Comparison of ENCODE assay signal across 1 cellular context in genomic region chr6:22053385-22053997, GRCh38.
TF ChIP-seq lines count a peak whose summit lies in the region.

No MANE protein-coding gene starts in this region.

TF ChIP-seq in GM12878, 131 proteins besides CTCF, POLR2A, EP300 and RAD21 (continued from another document):
- TF ChIP-seq PKNOX1 (IDR thresholded peaks at IDR 0.05) (no peak), RUNX3 (IDR thresholded peaks at IDR 0.05; ENCODE audit: low read length) (peak; percentile 44), ZNF384 (IDR thresholded peaks at IDR 0.05; ENCODE audit: borderline replicate concordance, low read depth, low read length) (no peak), EED (IDR thresholded peaks at IDR 0.05; ENCODE audit: low read depth) (0 out of 2 replicates have a peak, but pooled peaks have one; percentile 37), POLR2AphosphoS5 (IDR thresholded peaks at IDR 0.05; ENCODE audit: low read length) (no peak), SRF (IDR thresholded peaks at IDR 0.05; ENCODE audit: low read depth in 2 of 2, low read length in 2 of 2) (no peak), NR2F1 (conservative IDR thresholded peaks at IDR 0.05) (no peak), PAX5 (IDR thresholded peaks at IDR 0.05; ENCODE audit: borderline replicate concordance, low read depth, low read length) (no peak), ATF3 (IDR thresholded peaks at IDR 0.05; ENCODE audit: borderline replicate concordance, extremely low read depth, low read depth, low read length) (no peak), IKZF2 (IDR thresholded peaks at IDR 0.05) (peak in 1 of 2 experiments; percentile 12; a peak in 1 of 4 replicates), PML (IDR thresholded peaks at IDR 0.05; ENCODE audit: low read length) (no peak), STAT1 (conservative IDR thresholded peaks at IDR 0.05) (no peak), KDM1A (IDR thresholded peaks at IDR 0.05; ENCODE audit: borderline replicate concordance) (no peak), BHLHE40 (IDR thresholded peaks at IDR 0.05; ENCODE audit: borderline replicate concordance in 1 of 2, low read depth in 2 of 2, low read length in 1 of 2) (no peak), DPF2 (IDR thresholded peaks at IDR 0.05) (no peak), MEF2A (IDR thresholded peaks at IDR 0.05; ENCODE audit: insufficient read depth, low read depth, low read length) (no peak), NR2C2 (IDR thresholded peaks at IDR 0.05; ENCODE audit: borderline replicate concordance, control insufficient read depth, insufficient read length, low read depth) (no peak), SMAD1 (IDR thresholded peaks at IDR 0.05; ENCODE audit: low read depth, partially characterized antibody) (no peak), KAT2A (conservative IDR thresholded peaks at IDR 0.05; ENCODE audit: control insufficient read depth, low read depth, low read length) (no peak), IRF4 (IDR thresholded peaks at IDR 0.05; ENCODE audit: low read depth, low read length) (no peak), SP1 (IDR thresholded peaks at IDR 0.05; ENCODE audit: low read depth, low read length) (no peak), ATF7 (IDR thresholded peaks at IDR 0.05; ENCODE audit: low read depth) (no peak), BCLAF1 (IDR thresholded peaks at IDR 0.05) (no peak)
TF ChIP-seq in GM12878: peak in this region for 3.
